16 cellular contexts compared by ENCODE assay signal in the genomic region with DNA sequence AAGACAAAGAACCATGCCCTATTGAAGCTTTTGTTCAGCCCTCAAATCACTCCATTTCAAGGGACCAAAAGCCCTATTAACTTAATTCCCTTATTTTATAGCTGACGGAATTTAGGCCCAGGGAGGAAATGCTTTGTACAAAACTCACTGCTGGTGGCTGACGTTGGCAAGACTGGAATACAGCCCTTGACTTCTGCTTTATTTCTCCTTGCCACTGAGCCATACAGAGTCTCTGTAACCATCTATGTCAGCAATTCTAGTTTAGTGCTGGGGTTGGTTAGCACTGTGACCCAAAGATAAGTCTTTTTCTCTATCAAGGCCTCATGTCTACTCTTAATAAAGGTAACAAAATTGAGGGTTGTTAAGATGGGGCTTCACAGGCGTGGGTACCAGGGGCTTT.
DNase-seq lines count a peak whose midpoint lies in the region; ATAC-seq, FAIRE-seq and TF ChIP-seq lines count a peak whose summit lies in the region.
"Had no signal": no experiment of that assay in that cellular context is flagged by ENCODE, and none has a peak within 500 bp of the region (broad histone marks: within the 10 kb centered on the region; RNA-seq: fewer than 3 reads in every experiment).

No MANE protein-coding gene starts in this region.

- intact Hi-C loops in gastrocnemius medialis (cut with DNase I; ENCODE audit: low total_unique reads) = loop anchor here (2.0 kb wide), 1 partner anchor 1115 kb away; no protein-coding TSS in a partner anchor

- no peak for TF ChIP-seq CTCF in RWPE2 (IDR thresholded peaks at IDR 0.05; ENCODE audit: poor library complexity, severe bottlenecking)
- no peak for TF ChIP-seq CTCF in gastrocnemius medialis (IDR thresholded peaks at IDR 0.05 in 4 of 5, conservative IDR thresholded peaks at IDR 0.05 in 1 of 5)
- no peak for TF ChIP-seq CTCF in osteocyte (IDR thresholded peaks at IDR 0.05)

- H3K27me3 ChIP-seq in RWPE2 (ENCODE audit: insufficient read depth, poor library complexity, severe bottlenecking) (no peaks in the 10 kb centered on the region), gastrocnemius medialis (no peaks in the 10 kb centered on the region)

- H3K4me1 Mint-ChIP-seq in osteocyte (ENCODE audit: unreplicated experiment) = peaks cover 23% of the 10 kb centered on the region
- H3K4me1 Mint-ChIP-seq: GM23338 had no signal

- no peaks in the 10 kb centered on the region for H3K9me3 Mint-ChIP-seq in osteocyte (ENCODE audit: unreplicated experiment)
- H3K9me3 Mint-ChIP-seq: GM23338 had no signal

- FAIRE-seq in HTR-8/SVneo (lab: Jason Lieb, UNC) = no peak
- FAIRE-seq in H54 (lab: Jason Lieb, UNC) = no peak
- FAIRE-seq: GM12878, GM18507 had no signal

- H3K4me1 ChIP-seq in RWPE2 (ENCODE audit: insufficient read depth, poor library complexity, severe bottlenecking) (peaks cover 17% of the 10 kb centered on the region), gastrocnemius medialis (peaks cover 11 to 46% of the 10 kb centered on the region in 2 donors)

- TF ChIP-seq POLR2A in gastrocnemius medialis (IDR thresholded peaks at IDR 0.05) (no peak), H54 (IDR thresholded peaks at IDR 0.05; ENCODE audit: low read depth, low read length) (no peak)

- no peaks in the 10 kb centered on the region for H3K36me3 ChIP-seq in RWPE2 (ENCODE audit: low read depth)
- no peaks in the 10 kb centered on the region for H3K36me3 ChIP-seq in gastrocnemius medialis

- H3K36me3 Mint-ChIP-seq in osteocyte (ENCODE audit: unreplicated experiment) = no peaks in the 10 kb centered on the region

- DNase-seq in RWPE2 (ENCODE audit: low spot score) = no peak
- no peak for DNase-seq in epithelial cell of prostate (ENCODE audit: low read depth, low spot score)
- no peak for DNase-seq in gastrocnemius medialis
- no peak for DNase-seq in HTR-8/SVneo (ENCODE audit: insufficient read length, low spot score)
- no peak for DNase-seq in osteocyte (ENCODE audit: extremely low spot score, unreplicated experiment)
- DNase-seq in H54 (ENCODE audit: insufficient read length, low spot score) = no peak
- DNase-seq: C1 segment of cervical spinal cord, Karpas-422, NCI-H187 treated with DMSO at 0.1 percent for 48 hours, NCI-H774 had no signal

- no peak overlapping the region for H3K27ac Mint-ChIP-seq in osteocyte (ENCODE audit: unreplicated experiment)
- H3K27ac Mint-ChIP-seq: GM23338 had no signal

- H3K4me3 Mint-ChIP-seq in osteocyte (ENCODE audit: unreplicated experiment) = no peak overlapping the region
- H3K4me3 Mint-ChIP-seq: GM23338 had no signal

- H3K4me3 ChIP-seq in RWPE2 (ENCODE audit: severe bottlenecking) (no peak overlapping the region), gastrocnemius medialis (no peak overlapping the region)
- H3K4me3 ChIP-seq: GM12878, GM23338, SK-N-MC had no signal

- ATAC-seq in RWPE2 (ENCODE audit: low read depth) (no peak), gastrocnemius medialis (no peak), GM18868 (IDR thresholded peaks at IDR 0.05; ENCODE audit: unreplicated experiment) (no peak)
- ATAC-seq: GM12878, GM23338, Right ventricle myocardium inferior had no signal

- no peaks in the 10 kb centered on the region for H3K27me3 Mint-ChIP-seq in osteocyte (ENCODE audit: unreplicated experiment)

- H3K9me3 ChIP-seq in RWPE2 (ENCODE audit: severe bottlenecking) (peaks cover 2% of the 10 kb centered on the region), gastrocnemius medialis (no peaks in the 10 kb centered on the region)

- H3K27ac ChIP-seq in RWPE2 (ENCODE audit: poor library complexity, severe bottlenecking) (peak overlapping the region; percentile 79), epithelial cell of prostate (peak overlapping the region; percentile 95), gastrocnemius medialis (peak overlapping the region; percentile 71 to 83 (median 80))
- H3K27ac ChIP-seq: SK-N-MC had no signal

- in situ Hi-C loops in gastrocnemius medialis (cut with MboI; ENCODE audit: low sequenced_read_pairs in 4 of 4) = no loop called here
